In genomic region chr22:21989049-21989448, GRCh38 we compare ENCODE assay signal across 17 cellular contexts.
"Had no signal": no experiment of that assay in that cellular context is flagged by ENCODE, and none has a peak within 500 bp of the region (broad histone marks: within the 10 kb centered on the region; RNA-seq: fewer than 3 reads in every experiment).

No MANE protein-coding gene starts in this region.

- H3K4me1 ChIP-seq: ascending aorta, breast epithelium, gastrocnemius medialis, heart left ventricle, left ventricle myocardium inferior had no signal

- H3K9me3 ChIP-seq: ascending aorta, breast epithelium, gastrocnemius medialis, heart left ventricle, left ventricle myocardium inferior, ovary, right lobe of liver had no signal

- ATAC-seq: gastrocnemius medialis; heart left ventricle; naive thymus-derived CD4-positive, alpha-beta T cell; right lobe of liver; stimulated activated naive CD8-positive, alpha-beta T cell treated with anti-CD3 and anti-CD28 coated beads, Interleukin-15, amount 100 ng/mL, for 72 hours had no signal

- H3K4me3 ChIP-seq: ascending aorta, breast epithelium, coronary artery, gastrocnemius medialis, heart left ventricle, left ventricle myocardium inferior, ovary, right lobe of liver had no signal

- H3K27me3 ChIP-seq: ascending aorta, breast epithelium, gastrocnemius medialis, ovary, right lobe of liver had no signal

- DNase-seq: activated CD4-positive, alpha-beta T cell treated with anti-CD3 and anti-CD28 coated beads for 1 hour; activated CD4-positive, alpha-beta T cell treated with anti-CD3 and anti-CD28 coated beads, Interleukin-2, amount 50 U/mL, for 4 hours; activated gamma-delta T cell; gastrocnemius medialis; heart left ventricle; kidney glomerular epithelial cell; left ventricle myocardium inferior; naive thymus-derived CD4-positive, alpha-beta T cell; ovary; right lobe of liver; small intestine; stimulated activated CD4-positive, alpha-beta T cell treated with anti-CD3 and anti-CD28 coated beads, Interleukin-4, amount 100 ng/mL, for 1 hour; stimulated activated naive CD8-positive, alpha-beta T cell treated with anti-CD3 and anti-CD28 coated beads, Interleukin-15, amount 100 ng/mL, for 72 hours; WERI-Rb-1 had no signal

- H3K27ac ChIP-seq: ascending aorta, breast epithelium, coronary artery, gastrocnemius medialis, heart left ventricle, left ventricle myocardium inferior, ovary, WERI-Rb-1 had no signal

- H3K36me3 ChIP-seq: ascending aorta, breast epithelium, gastrocnemius medialis, heart left ventricle, left ventricle myocardium inferior, ovary, right lobe of liver, WERI-Rb-1 had no signal

- FAIRE-seq: small intestine had no signal
